In genomic region chr12:46209914-46210834, GRCh38 we compare ENCODE assay signal across 1 cellular context.
TF ChIP-seq lines count a peak whose summit lies in the region.

No MANE protein-coding gene starts in this region.

TF ChIP-seq in GM12878, 131 proteins besides CTCF, POLR2A, EP300 and RAD21 (continued from another document and continues in another):
- peak; percentile 81 for TF ChIP-seq BCL3 (IDR thresholded peaks at IDR 0.05; ENCODE audit: borderline replicate concordance, insufficient read depth, low read depth, low read length, poor library complexity, severe bottlenecking)
- 0 out of 2 replicates have a peak, but pooled peaks have one; percentile 19 for TF ChIP-seq PRDM15 (CRISPR knock-in tag; IDR thresholded peaks at IDR 0.05)
- TF ChIP-seq CHD4 (IDR thresholded peaks at IDR 0.05) = no peak
- no peak for TF ChIP-seq RCOR1 (conservative IDR thresholded peaks at IDR 0.05; ENCODE audit: low read depth, low read length)
- no peak for TF ChIP-seq HCFC1 (IDR thresholded peaks at IDR 0.05; ENCODE audit: low read length)
- TF ChIP-seq ZNF622 (IDR thresholded peaks at IDR 0.05) = no peak
- TF ChIP-seq KDM1A (IDR thresholded peaks at IDR 0.05; ENCODE audit: borderline replicate concordance) = no peak
- no peak for TF ChIP-seq YBX1 (IDR thresholded peaks at IDR 0.05)
- peak; percentile 37; the same call in 1 of the 2 replicates for TF ChIP-seq PML (IDR thresholded peaks at IDR 0.05; ENCODE audit: low read length)
- TF ChIP-seq ASH2L (IDR thresholded peaks at IDR 0.05; ENCODE audit: borderline replicate concordance, low read depth) = no peak
- peak; percentile 96 for TF ChIP-seq EED (IDR thresholded peaks at IDR 0.05; ENCODE audit: low read depth)
- TF ChIP-seq ZNF207 (IDR thresholded peaks at IDR 0.05; ENCODE audit: borderline replicate concordance) = no peak
- peak; percentile 98 for TF ChIP-seq MTA2 (IDR thresholded peaks at IDR 0.05; ENCODE audit: low read depth)
- no peak for TF ChIP-seq FOS (IDR thresholded peaks at IDR 0.05; ENCODE audit: borderline replicate concordance, extremely low read depth, insufficient read length)
- no peak for TF ChIP-seq RFX5 (IDR thresholded peaks at IDR 0.05; ENCODE audit: low read depth, low read length)
- peak; percentile 78 for TF ChIP-seq CUX1 (IDR thresholded peaks at IDR 0.05; ENCODE audit: insufficient replicate concordance, low read depth, low read length)
- peak; percentile 24; the same call in 1 of the 2 replicates for TF ChIP-seq SPI1 (IDR thresholded peaks at IDR 0.05; ENCODE audit: borderline replicate concordance, insufficient read depth, low read depth, low read length)
- no peak for TF ChIP-seq E4F1 (IDR thresholded peaks at IDR 0.05; ENCODE audit: borderline replicate concordance, partially characterized antibody)
- TF ChIP-seq IKZF1 (conservative IDR thresholded peaks at IDR 0.05) = peak; percentile 97
- peak; percentile 83 for TF ChIP-seq IRF4 (IDR thresholded peaks at IDR 0.05; ENCODE audit: low read depth, low read length)
- no peak for TF ChIP-seq ZBTB40 (IDR thresholded peaks at IDR 0.05; ENCODE audit: borderline replicate concordance)
- no peak for TF ChIP-seq SUPT20H (IDR thresholded peaks at IDR 0.05; ENCODE audit: borderline replicate concordance, control insufficient read depth, low read depth, low read length)
- peak; percentile 79; the same call in 1 of the 2 replicates for TF ChIP-seq BACH1 (IDR thresholded peaks at IDR 0.05; ENCODE audit: borderline replicate concordance)
- TF ChIP-seq CEBPZ (IDR thresholded peaks at IDR 0.05; ENCODE audit: low read depth, low read length) = no peak
- no peak for TF ChIP-seq NR2C1 (IDR thresholded peaks at IDR 0.05)
- no peak for TF ChIP-seq RAD51 (IDR thresholded peaks at IDR 0.05)
- no peak for TF ChIP-seq SREBF1 (IDR thresholded peaks at IDR 0.05; ENCODE audit: low read length)
- TF ChIP-seq IRF5 (IDR thresholded peaks at IDR 0.05; ENCODE audit: borderline replicate concordance) = no peak
- peak; percentile 82 for TF ChIP-seq JUNB (IDR thresholded peaks at IDR 0.05)
- TF ChIP-seq KLF5 (IDR thresholded peaks at IDR 0.05; ENCODE audit: partially characterized antibody) = no peak
- TF ChIP-seq SRF (IDR thresholded peaks at IDR 0.05; ENCODE audit: low read depth in 2 of 2, low read length in 2 of 2) = 0 out of 4 replicates have a peak, but pooled peaks of 1 of the 2 experiments have one; percentile 32
- no peak for TF ChIP-seq RB1 (IDR thresholded peaks at IDR 0.05; ENCODE audit: borderline replicate concordance)
- no peak for TF ChIP-seq RBBP5 (conservative IDR thresholded peaks at IDR 0.05)
- TF ChIP-seq IRF3 (IDR thresholded peaks at IDR 0.05) = no peak
- peak; percentile 42 for TF ChIP-seq SP1 (IDR thresholded peaks at IDR 0.05; ENCODE audit: low read depth, low read length)
- TF ChIP-seq BMI1 (IDR thresholded peaks at IDR 0.05; ENCODE audit: borderline replicate concordance) = peak; percentile 50; the same call in 1 of the 2 replicates
